ENCODE assay signal across 16 cellular contexts in the genomic region with DNA sequence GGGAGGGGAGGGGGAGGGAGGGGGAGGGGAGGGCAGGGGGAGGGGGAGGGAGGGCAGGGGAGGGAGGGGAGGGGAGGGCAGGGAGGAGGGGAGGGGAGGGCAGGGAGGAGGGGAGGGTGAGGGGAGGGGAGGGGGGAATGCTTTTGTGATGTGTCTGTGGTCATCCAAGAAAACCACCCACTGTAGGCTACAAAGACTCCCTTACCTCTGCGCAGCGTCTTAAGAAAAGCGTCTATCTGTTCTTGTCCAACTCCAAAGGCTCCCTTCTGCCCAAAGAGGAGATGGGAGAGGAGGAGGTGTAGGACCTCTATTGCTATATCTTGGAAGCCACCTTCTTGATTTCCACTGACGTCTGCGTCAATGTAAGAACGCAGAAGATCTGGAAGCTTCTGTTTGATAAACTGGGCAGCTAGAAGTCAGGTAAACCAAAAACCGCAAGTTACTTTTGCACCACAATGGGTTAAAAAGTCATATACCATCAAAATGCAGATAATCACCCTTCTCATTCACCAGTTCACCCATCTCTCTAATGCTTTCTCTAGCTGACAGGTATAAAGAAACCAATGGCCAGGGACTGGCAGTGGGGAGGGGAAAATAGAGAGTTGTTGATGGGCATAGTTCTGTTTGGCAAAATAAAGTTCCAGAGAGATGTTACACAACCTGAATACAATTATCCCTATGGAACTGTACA. TPM values are rescaled to one million over a fixed set of nuclear protein-coding genes. Genes with fewer than 3 reads are reported as not detected.
A peak's percentile ranks its signal among the peaks of the same experiment; 100 is the strongest.
DNase-seq lines count a peak whose midpoint lies in the region; ATAC-seq and TF ChIP-seq lines count a peak whose summit lies in the region.
"Had no signal": no experiment of that assay in that cellular context is flagged by ENCODE, and none has a peak within 500 bp of the region (broad histone marks: within the 10 kb centered on the region; RNA-seq: fewer than 3 reads in every experiment).

No MANE protein-coding gene starts in this region.

- H3K36me3 ChIP-seq in mesenchymal stem cell (ENCODE audit: control insufficient read depth in 1 of 2, insufficient read depth in 2 of 2, low read depth in 1 of 2, low read length in 2 of 2): peaks cover 20 to 78% of the 10 kb centered on the region in 2 experiments

- H4K8ac ChIP-seq in mesenchymal stem cell (ENCODE audit: low read length): no peak overlapping the region

- no peak overlapping the region for H3K4ac ChIP-seq in mesenchymal stem cell (ENCODE audit: low read depth in 1 of 2, low read length in 2 of 2)

- 100% methylated on average over 5 of the region's 7 CpGs for WGBS in mesenchymal stem cell

- no peak overlapping the region for H2AK5ac ChIP-seq in mesenchymal stem cell (ENCODE audit: low read length, severe bottlenecking)

- no peak overlapping the region for H3K9ac ChIP-seq in mesenchymal stem cell (ENCODE audit: low read length)

- H2BK15ac ChIP-seq in mesenchymal stem cell (ENCODE audit: low read depth, poor library complexity, severe bottlenecking): no peak overlapping the region

- intact Hi-C loops in activated CD4-positive, alpha-beta T cell treated with anti-CD3 and anti-CD28 coated beads, Interleukin-2, amount 10 ng/mL, durations not matched to agents 24 days and 14 days (cut with micrococcal nuclease): loop anchor here (5.0 kb wide), 1 partner anchor 41 kb away; a partner anchor contains a TSS

- TF ChIP-seq CTCF in 22Rv1 (IDR thresholded peaks at IDR 0.05): no peak
- no peak for TF ChIP-seq CTCF in NB4 (IDR thresholded peaks at IDR 0.05; ENCODE audit: low read depth, low read length)

- no peaks in the 10 kb centered on the region for H3K27me3 Mint-ChIP-seq in activated CD4-positive, alpha-beta T cell treated with anti-CD3 and anti-CD28 coated beads, Interleukin-2, amount 10 ng/mL, durations not matched to agents 24 days and 14 days
- no peaks in the 10 kb centered on the region for H3K27me3 Mint-ChIP-seq in naive thymus-derived CD8-positive, alpha-beta T cell

- H3K23ac ChIP-seq in mesenchymal stem cell (ENCODE audit: low read length in 2 of 2): no peak overlapping the region

- no peak overlapping the region for H4K91ac ChIP-seq in mesenchymal stem cell (ENCODE audit: low read length)

- H2AFZ ChIP-seq in mesenchymal stem cell (ENCODE audit: low read depth, low read length): no peak overlapping the region

- ATAC-seq in naive thymus-derived CD8-positive, alpha-beta T cell: no peak

- no peak for DNase-seq in activated CD4-positive, alpha-beta T cell treated with anti-CD3 and anti-CD28 coated beads, Interleukin-2, amount 10 ng/mL, durations not matched to agents 24 days and 14 days
- DNase-seq in activated CD4-positive, alpha-beta T cell treated with anti-CD3 and anti-CD28 coated beads for 48 hours: no peak
- DNase-seq in NB4 (ENCODE audit: low read depth) (peak; percentile 20), mesenchymal stem cell (no peak)
- DNase-seq in naive thymus-derived CD8-positive, alpha-beta T cell: no peak
- DNase-seq in stimulated activated CD4-positive, alpha-beta T cell treated with anti-CD3 and anti-CD28 coated beads, Interleukin-15, amount 100 ng/mL, for 24 hours: no peak
- DNase-seq: DND-41, MV-4-11, NCI-H1436, NCI-H2029 treated with DMSO at 0.1 percent for 48 hours, NCI-H510A treated with DMSO at 0.1 percent for 48 hours had no signal

- no peak for TF ChIP-seq POLR2A in NB4 (IDR thresholded peaks at IDR 0.05; ENCODE audit: extremely low read depth, insufficient read length)

- H3K36me3 Mint-ChIP-seq in activated CD4-positive, alpha-beta T cell treated with anti-CD3 and anti-CD28 coated beads, Interleukin-2, amount 10 ng/mL, durations not matched to agents 24 days and 14 days (ENCODE audit: low read depth): peaks cover 61% of the 10 kb centered on the region
- H3K36me3 Mint-ChIP-seq in naive thymus-derived CD8-positive, alpha-beta T cell: peaks cover 0 to 92% (median 15%) of the 10 kb centered on the region in 3 donors

- POLR2A ChIA-PET in naive thymus-derived CD8-positive, alpha-beta T cell (lab: Charles Lee): no interaction called here

- H2BK5ac ChIP-seq in mesenchymal stem cell (ENCODE audit: low read depth, low read length, poor library complexity, severe bottlenecking): no peak overlapping the region

- H3K4me1 Mint-ChIP-seq in activated CD4-positive, alpha-beta T cell treated with anti-CD3 and anti-CD28 coated beads, Interleukin-2, amount 10 ng/mL, durations not matched to agents 24 days and 14 days: peaks cover 9% of the 10 kb centered on the region
- peaks cover 7 to 21% (median 20%) of the 10 kb centered on the region in 4 donors for H3K4me1 Mint-ChIP-seq in naive thymus-derived CD8-positive, alpha-beta T cell

- no peak overlapping the region for H2BK120ac ChIP-seq in mesenchymal stem cell (ENCODE audit: low read depth, low read length)

- H3K18ac ChIP-seq in mesenchymal stem cell (ENCODE audit: low read depth in 1 of 2, low read length in 2 of 2): no peak overlapping the region

- peaks cover 13% of the 10 kb centered on the region for H3K79me1 ChIP-seq in mesenchymal stem cell (replicated peaks; ENCODE audit: low read length, poor library complexity, severe bottlenecking)

- H3K4me3 ChIP-seq in NB4 (ENCODE audit: low read depth, low read length) (no peak overlapping the region), mesenchymal stem cell (ENCODE audit: insufficient read depth in 1 of 2, low read depth in 1 of 2, low read length in 2 of 2) (no peak overlapping the region)
- H3K4me3 ChIP-seq: A549; BLaER1 treated with 17β-estradiol and CSF1 and Interleukin-3, amounts not matched to agents 10 nM and 100 nM; HAP-1 had no signal

- no peak overlapping the region for H3K14ac ChIP-seq in mesenchymal stem cell (ENCODE audit: low read length in 2 of 2)

- no peak overlapping the region for H2BK12ac ChIP-seq in mesenchymal stem cell (ENCODE audit: low read length in 2 of 2)

- H3K27ac Mint-ChIP-seq in activated CD4-positive, alpha-beta T cell treated with anti-CD3 and anti-CD28 coated beads, Interleukin-2, amount 10 ng/mL, durations not matched to agents 24 days and 14 days: peak overlapping the region; percentile 13
- peak overlapping the region in 7 of 10 donors; percentile 0 to 62 (median 12) for H3K27ac Mint-ChIP-seq in naive thymus-derived CD8-positive, alpha-beta T cell

- H3K4me3 Mint-ChIP-seq in activated CD4-positive, alpha-beta T cell treated with anti-CD3 and anti-CD28 coated beads, Interleukin-2, amount 10 ng/mL, durations not matched to agents 24 days and 14 days: no peak overlapping the region
- H3K4me3 Mint-ChIP-seq in naive thymus-derived CD8-positive, alpha-beta T cell: no peak overlapping the region

- no peaks in the 10 kb centered on the region for H3K9me3 Mint-ChIP-seq in activated CD4-positive, alpha-beta T cell treated with anti-CD3 and anti-CD28 coated beads, Interleukin-2, amount 10 ng/mL, durations not matched to agents 24 days and 14 days
- no peaks in the 10 kb centered on the region for H3K9me3 Mint-ChIP-seq in naive thymus-derived CD8-positive, alpha-beta T cell

- peaks cover 2% of the 10 kb centered on the region for H3K4me1 ChIP-seq in mesenchymal stem cell (ENCODE audit: control insufficient read depth, insufficient read depth, low read depth, low read length)
- H3K4me1 ChIP-seq: A549, HAP-1 had no signal

- no peak overlapping the region for H3K4me2 ChIP-seq in mesenchymal stem cell (ENCODE audit: low read length, poor library complexity, severe bottlenecking)
- H3K4me2 ChIP-seq: A549; BLaER1 treated with 17β-estradiol and CSF1 and Interleukin-3, amounts not matched to agents 10 nM and 100 nM had no signal

- H3K27ac ChIP-seq in 22Rv1 (peak overlapping the region; percentile 10; the same call in 1 of the 2 replicates), mesenchymal stem cell (ENCODE audit: low read length, poor library complexity, severe bottlenecking) (no peak overlapping the region)
- H3K27ac ChIP-seq: A549; BLaER1 treated with 17β-estradiol and CSF1 and Interleukin-3, amounts not matched to agents 10 nM and 100 nM; HL-60 had no signal

- no peaks in the 10 kb centered on the region for H3K27me3 ChIP-seq in mesenchymal stem cell (ENCODE audit: control insufficient read depth in 1 of 2, insufficient read depth in 1 of 2, low read length in 2 of 2)
- H3K27me3 ChIP-seq: BLaER1 treated with 17β-estradiol and CSF1 and Interleukin-3, amounts not matched to agents 10 nM and 100 nM had no signal

- no peaks in the 10 kb centered on the region for H3K9me3 ChIP-seq in mesenchymal stem cell (ENCODE audit: control insufficient read depth, low read length)
- H3K9me3 ChIP-seq: A549; BLaER1 treated with 17β-estradiol and CSF1 and Interleukin-3, amounts not matched to agents 10 nM and 100 nM; HAP-1 had no signal

RNA-seq across cellular contexts. Expression of a gene that starts 43.1 kb away (rescaled TPM):
- total RNA-seq in activated CD4-positive, alpha-beta T cell treated with anti-CD3 and anti-CD28 coated beads, Interleukin-2, amount 10 ng/mL, durations not matched to agents 24 days and 14 days: 270 and 271 TPM in 2 replicates
- 100 to 1,000 TPM; 245 to 259 TPM for total RNA-seq in naive thymus-derived CD8-positive, alpha-beta T cell
- polyA plus RNA-seq in naive thymus-derived CD8-positive, alpha-beta T cell: 10 to 100 TPM; 65.1 to 95.9 (median 87.7) TPM
- 68.0 TPM for polyA plus RNA-seq in mesenchymal stem cell (2013, experiment 1 of 2)
- 59.8 TPM for polyA plus RNA-seq in mesenchymal stem cell (2013, experiment 2 of 2)
